ENCODE assay signal across 33 cellular contexts in the genomic region with DNA sequence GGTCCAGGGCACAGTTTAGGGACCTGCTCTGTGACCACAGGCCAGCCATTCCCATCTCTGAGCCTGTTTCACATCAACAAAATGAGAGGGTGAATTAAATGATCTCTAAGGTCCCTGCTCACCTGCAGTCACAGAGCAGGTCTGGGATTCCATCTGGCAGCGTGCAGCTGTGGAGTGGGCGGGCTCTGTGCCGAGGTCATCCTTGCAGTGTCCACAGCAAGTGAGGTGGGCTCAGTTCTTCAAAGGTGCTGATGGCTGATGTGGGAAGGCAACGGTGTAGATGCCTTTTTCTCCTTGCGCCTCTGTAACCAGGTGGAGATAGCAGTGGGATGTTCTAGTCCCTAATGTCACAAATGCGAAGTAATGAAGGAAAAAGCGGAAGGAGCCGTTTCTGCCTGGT. TPM values are rescaled to one million over a fixed set of nuclear protein-coding genes. Genes with fewer than 3 reads are reported as not detected.
"Had no signal": no experiment of that assay in that cellular context is flagged by ENCODE, and none has a peak within 500 bp of the region (broad histone marks: within the 10 kb centered on the region; RNA-seq: fewer than 3 reads in every experiment).

No MANE protein-coding gene starts in this region.

- H3K4me3 Mint-ChIP-seq: immature natural killer cell; natural killer cell; stimulated activated effector memory CD8-positive, alpha-beta T cell treated with anti-CD3 and anti-CD28 coated beads, Interleukin-12 subunit alpha, Interleukin-12 subunit beta, amount 100 ng/mL, for 72 hours had no signal

- H3K27ac ChIP-seq: dorsolateral prefrontal cortex, esophagus muscularis mucosa, foreskin keratinocyte, gastroesophageal sphincter, heart right ventricle, lower lobe of right lung, neutrophil, parathyroid adenoma, stomach, thyroid gland, vagina had no signal

- H3K36me3 ChIP-seq: esophagus muscularis mucosa, gastroesophageal sphincter, heart right ventricle, lower lobe of right lung, neutrophil, stomach, thyroid gland, vagina had no signal

- H3K9me3 Mint-ChIP-seq: immature natural killer cell; natural killer cell; stimulated activated effector memory CD8-positive, alpha-beta T cell treated with anti-CD3 and anti-CD28 coated beads, Interleukin-12 subunit alpha, Interleukin-12 subunit beta, amount 100 ng/mL, for 72 hours had no signal

- H3K4me1 ChIP-seq: lower lobe of right lung, parathyroid adenoma had no signal

- H3K4me1 Mint-ChIP-seq: natural killer cell had no signal

- ATAC-seq: foreskin keratinocyte; gastroesophageal sphincter; heart right ventricle; left ventricle myocardium superior; lower lobe of right lung; natural killer cell; sciatic nerve; stimulated activated effector memory CD8-positive, alpha-beta T cell treated with anti-CD3 and anti-CD28 coated beads, Interleukin-12 subunit alpha, Interleukin-12 subunit beta, amount 100 ng/mL, for 72 hours had no signal

- H3K27ac Mint-ChIP-seq: immature natural killer cell; natural killer cell; progenitor cell of endocrine pancreas; stimulated activated effector memory CD8-positive, alpha-beta T cell treated with anti-CD3 and anti-CD28 coated beads, Interleukin-12 subunit alpha, Interleukin-12 subunit beta, amount 100 ng/mL, for 72 hours had no signal

- DNase-seq: dorsolateral prefrontal cortex; effector CD4-positive, alpha-beta T cell; heart right ventricle; hippocampal formation; immature natural killer cell; left ventricle myocardium superior; lower lobe of right lung; natural killer cell; stimulated activated CD4-positive, alpha-beta T cell treated with anti-CD3 and anti-CD28 coated beads, Interleukin-2, amount 100 ng/mL, for 24 hours; stimulated activated CD4-positive, alpha-beta T cell treated with anti-CD3 and anti-CD28 coated beads, Interleukin-4, amount 100 ng/mL, for 24 hours; stimulated activated naive CD4-positive, alpha-beta T cell treated with Interleukin-2 at 50 U/mL for 16 hours; stomach; thyroid gland; trophoblast cell had no signal

- H3K4me3 ChIP-seq: dorsolateral prefrontal cortex, esophagus muscularis mucosa, gastroesophageal sphincter, heart right ventricle, lower lobe of right lung, stomach, thyroid gland, vagina had no signal

- H2AFZ ChIP-seq: parathyroid adenoma had no signal

- H3K36me3 Mint-ChIP-seq: immature natural killer cell; natural killer cell; stimulated activated effector memory CD8-positive, alpha-beta T cell treated with anti-CD3 and anti-CD28 coated beads, Interleukin-12 subunit alpha, Interleukin-12 subunit beta, amount 100 ng/mL, for 72 hours had no signal

- H3K9me3 ChIP-seq: esophagus muscularis mucosa, heart right ventricle, lower lobe of right lung, neutrophil, thyroid gland, vagina had no signal

- H3K79me2 ChIP-seq: parathyroid adenoma had no signal

- H3K9ac ChIP-seq: parathyroid adenoma had no signal

RNA-seq across cellular contexts. Expression of a gene that starts 11.9 kb away (rescaled TPM):
- total RNA-seq: dorsolateral prefrontal cortex, epithelial cell of proximal tubule, esophagus muscularis mucosa, fibroblast of lung, foreskin keratinocyte, heart right ventricle, left ventricle myocardium superior, lower lobe of right lung, mononuclear cell, natural killer cell, omental fat pad, progenitor cell of endocrine pancreas, sciatic nerve, skeletal muscle tissue, stomach, subcutaneous adipose tissue, temporal lobe, thyroid gland, ureter, vagina had no signal
- polyA plus RNA-seq: fibroblast of lung, foreskin keratinocyte, heart right ventricle, immature natural killer cell, keratinocyte, neural cell, stomach had no signal

RNA-seq across cellular contexts. Expression of a gene that starts 28.3 kb away (rescaled TPM):
- total RNA-seq: epithelial cell of proximal tubule, esophagus muscularis mucosa, fibroblast of lung, foreskin keratinocyte, heart right ventricle, left ventricle myocardium superior, lower lobe of right lung, mononuclear cell, natural killer cell, omental fat pad, progenitor cell of endocrine pancreas, sciatic nerve, skeletal muscle tissue, stomach, subcutaneous adipose tissue, temporal lobe, thyroid gland, ureter, vagina had no signal
- polyA plus RNA-seq: fibroblast of lung, foreskin keratinocyte, heart right ventricle, immature natural killer cell, keratinocyte, neural cell, stomach had no signal
